8 cellular contexts compared by ENCODE assay signal in genomic region chr17:45123930-45124796, GRCh38. TPM values are rescaled to one million over a fixed set of nuclear protein-coding genes. Genes with fewer than 3 reads are reported as not detected.
A peak's percentile ranks its signal among the peaks of the same experiment; 100 is the strongest.
DNase-seq lines count a peak whose midpoint lies in the region; ATAC-seq, FAIRE-seq and TF ChIP-seq lines count a peak whose summit lies in the region.

No MANE protein-coding gene starts in this region.

- no peak overlapping the region for H3K4me3 ChIP-seq in bronchial epithelial cell (ENCODE audit: low read depth, low read length)
- no peak overlapping the region for H3K4me3 ChIP-seq in mesodermal cell (ENCODE audit: extremely low read depth, insufficient read depth, low read length, poor library complexity, severe bottlenecking)

- TF ChIP-seq POLR2A in GM12891 (IDR thresholded peaks at IDR 0.05; ENCODE audit: low read depth, low read length) = no peak

- H3K27me3 ChIP-seq in bronchial epithelial cell (ENCODE audit: control insufficient read depth, insufficient read depth, low read length) = no peaks in the 10 kb centered on the region

- H3K36me3 ChIP-seq in bronchial epithelial cell (ENCODE audit: control insufficient read depth, insufficient read depth, low read length) = no peaks in the 10 kb centered on the region
- H3K36me3 ChIP-seq in mesodermal cell (ENCODE audit: control insufficient read depth, insufficient read depth, low read length) = peaks cover 10% of the 10 kb centered on the region

- FAIRE-seq in GM12891 (lab: Jason Lieb, UNC) (peak; percentile 64), bronchial epithelial cell (lab: Jason Lieb, UNC) (no peak)

- no peak for TF ChIP-seq CTCF in bronchial epithelial cell (IDR thresholded peaks at IDR 0.05; ENCODE audit: insufficient read depth, low read length, severe bottlenecking)

- 73 to 96% methylated on average over 9 to 10 of the region's 15 CpGs for WGBS in mesodermal cell (ENCODE audit: insufficient coverage in 2 of 2), 2 experiments

- no peak for ATAC-seq in GM18861 (IDR thresholded peaks at IDR 0.05; ENCODE audit: unreplicated experiment)

- peaks cover 52% of the 10 kb centered on the region for H3K4me1 ChIP-seq in mesodermal cell (ENCODE audit: control insufficient read depth, insufficient read depth, low read length, poor library complexity, severe bottlenecking)

- H3K27ac ChIP-seq in mesodermal cell (ENCODE audit: low read depth, low read length, severe bottlenecking) = peak overlapping the region; percentile 80

- H3K9me3 ChIP-seq in mesodermal cell (ENCODE audit: control insufficient read depth, low read length) = no peaks in the 10 kb centered on the region

- DNase-seq in GM12891 (ENCODE audit: insufficient read length, low spot score) (no peak), NOMO-1 (lab: John Stamatoyannopoulos, UW; ENCODE audit: unreplicated experiment in 2 of 2) (peak; percentile 84 to 91), bronchial epithelial cell (ENCODE audit: low read depth) (peak; percentile 84), NCI-H446 (lab: John Stamatoyannopoulos, UW) (no peak), NCI-H524 (lab: John Stamatoyannopoulos, UW) (no peak)
- no peak for DNase-seq in stimulated activated CD4-positive, alpha-beta T cell treated with anti-CD3 and anti-CD28 coated beads, Interleukin-2, amount 100 ng/mL, for 48 hours

TF ChIP-seq in GM12891, 5 proteins besides CTCF, POLR2A, EP300 and RAD21:
- TF ChIP-seq PAX5 (IDR thresholded peaks at IDR 0.05; ENCODE audit: insufficient read depth, low read length, severe bottlenecking) = no peak
- TF ChIP-seq POU2F2 (IDR thresholded peaks at IDR 0.05; ENCODE audit: low read depth, low read length) = no peak

RNA-seq across cellular contexts. Expression of gene PLCD3, which starts 8.2 kb away (rescaled TPM):
- polyA plus RNA-seq in GM12891 (2012; ENCODE audit: low read depth, missing spikeins) = 0.53 TPM
- total RNA-seq in bronchial epithelial cell = 33.9 and 44.0 TPM in 2 replicates
- polyA plus RNA-seq in mesodermal cell (2013, experiment 1 of 2) = 31.6 TPM
- polyA plus RNA-seq in mesodermal cell (2013, experiment 2 of 2) = 24.0 TPM

RNA-seq across cellular contexts. Expression of gene ACBD4, which starts 11.3 kb away (rescaled TPM):
- 8.1 TPM for polyA plus RNA-seq in GM12891 (2012; ENCODE audit: low read depth, missing spikeins)
- 6.1 and 8.7 TPM in 2 replicates for total RNA-seq in bronchial epithelial cell
- polyA plus RNA-seq in mesodermal cell (2013, experiment 1 of 2) = 4.9 TPM
- 3.6 TPM for polyA plus RNA-seq in mesodermal cell (2013, experiment 2 of 2)

RNA-seq across cellular contexts. Expression of gene HEXIM1, which starts 24.1 kb away (rescaled TPM):
- polyA plus RNA-seq in GM12891 (2012; ENCODE audit: low read depth, missing spikeins) = 21.4 TPM
- 7.1 and 12.5 TPM in 2 replicates for total RNA-seq in bronchial epithelial cell
- 19.6 TPM for polyA plus RNA-seq in mesodermal cell (2013, experiment 1 of 2)
- polyA plus RNA-seq in mesodermal cell (2013, experiment 2 of 2) = 17.0 TPM

RNA-seq across cellular contexts. Expression of gene HEXIM2, which starts 37.5 kb away (rescaled TPM):
- polyA plus RNA-seq in GM12891 (2012; ENCODE audit: low read depth, missing spikeins) = 8.7 TPM
- total RNA-seq in bronchial epithelial cell = 4.1 and 4.7 TPM in 2 replicates
- polyA plus RNA-seq in mesodermal cell (2013, experiment 1 of 2) = 9.5 TPM
- 7.7 TPM for polyA plus RNA-seq in mesodermal cell (2013, experiment 2 of 2)

Comparison
In these comparisons a context has a peak if more than half of its experiments do, and no peak if none do; other contexts are left out.
1. DNase-seq: peak in NOMO-1 (2 of 2) and bronchial epithelial cell (single experiment); none in GM12891 (single experiment), NCI-H446 (0 of 2), NCI-H524 (0 of 2) and stimulated activated CD4-positive, alpha-beta T cell treated with anti-CD3 and anti-CD28 coated beads, Interleukin-2, amount 100 ng/mL, for 48 hours (0 of 2).